ENCODE assay signal across 27 cellular contexts in the genomic region with DNA sequence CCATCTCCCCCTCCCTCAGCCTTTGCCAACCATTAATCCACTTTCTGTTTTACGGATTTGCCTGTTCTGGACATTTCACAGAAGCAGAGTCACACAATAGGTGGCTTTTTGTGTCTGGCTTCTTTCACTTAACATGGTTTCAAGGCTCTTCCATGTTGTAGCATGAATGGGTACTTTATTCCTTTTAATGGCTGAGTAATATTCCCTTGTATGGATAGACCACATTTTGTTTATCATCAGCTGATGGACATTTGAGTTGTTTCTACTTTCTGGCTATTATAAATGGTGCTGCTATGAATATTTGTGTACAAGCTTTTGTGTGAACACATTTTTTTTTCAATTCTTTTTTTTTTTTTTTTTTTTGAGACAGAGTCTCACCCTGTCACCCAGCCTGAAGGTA.
"Had no signal": no experiment of that assay in that cellular context is flagged by ENCODE, and none has a peak within 500 bp of the region (broad histone marks: within the 10 kb centered on the region; RNA-seq: fewer than 3 reads in every experiment).

No MANE protein-coding gene starts in this region.

- H3K4me3 ChIP-seq: stomach, suprapubic skin, testis, thoracic aorta, thyroid gland, tibial artery, tibial nerve, transverse colon, upper lobe of left lung, upper lobe of right lung, uterus, vagina had no signal

- H3K27me3 ChIP-seq: stomach, suprapubic skin, testis, thyroid gland, tibial artery, tibial nerve, transverse colon, upper lobe of left lung, upper lobe of right lung, uterus, vagina had no signal

- H3K27ac ChIP-seq: stomach, suprapubic skin, testis, thoracic aorta, thyroid gland, tibial artery, tibial nerve, upper lobe of left lung, upper lobe of right lung, uterus, vagina had no signal

- H3K9me3 ChIP-seq: stomach, suprapubic skin, testis, thoracic aorta, thyroid gland, tibial artery, tibial nerve, transverse colon, upper lobe of left lung, upper lobe of right lung, uterus, vagina had no signal

- H3K4me1 ChIP-seq: stomach, suprapubic skin, testis, thyroid gland, tibial artery, tibial nerve, transverse colon, upper lobe of right lung, uterus, vagina had no signal

- FAIRE-seq: urothelium cell line had no signal

- H3K36me3 ChIP-seq: uterus had no signal

- ATAC-seq: stimulated activated effector memory CD8-positive, alpha-beta T cell treated with anti-CD3 and anti-CD28 coated beads, Interleukin-12 subunit alpha, Interleukin-12 subunit beta, amount 100 ng/mL, for 72 hours; stimulated activated memory B cell treated with anti-CD40 and anti-IgM and Interleukin-4, amounts not matched to agents 10 μg/mL and 1 μg/mL and 100 μg/mL, for 72 hours; stimulated activated naive B cell treated with anti-CD40 and anti-IgM and Interleukin-4, amounts not matched to agents 10 μg/mL and 1 μg/mL and 100 μg/mL, for 72 hours; stimulated activated naive CD8-positive, alpha-beta T cell treated with anti-CD3 and anti-CD28 coated beads, Interleukin-15, amount 100 ng/mL, for 72 hours; stimulated activated naive CD8-positive, alpha-beta T cell treated with anti-CD3 and anti-CD28 coated beads, Interleukin-15, Interleukin-2, amounts not matched to agents 100 U/mL and 50 U/mL, for 24 hours had no signal

- DNase-seq: stimulated activated CD4-positive, alpha-beta T cell treated with anti-CD3 and anti-CD28 coated beads, Interleukin-2, amount 100 ng/mL, for 48 hours; stimulated activated CD4-positive, alpha-beta T cell treated with anti-CD3 and anti-CD28 coated beads, Interleukin-4, amount 100 ng/mL, for 1 hour; stimulated activated CD4-positive, alpha-beta T cell treated with anti-CD3 and anti-CD28 coated beads, Interleukin-4, amount 100 ng/mL, for 24 hours; stimulated activated CD4-positive, alpha-beta T cell treated with anti-CD3 and anti-CD28 coated beads, Interleukin-4, amount 100 ng/mL, for 4 hours; stimulated activated CD8-positive, alpha-beta memory T cell treated with anti-CD3 and anti-CD28 coated beads, Interleukin-4, amount 100 ng/mL, for 48 hours; stimulated activated naive B cell treated with anti-CD40 and anti-IgM and Interleukin-4, amounts not matched to agents 10 μg/mL and 1 μg/mL and 100 μg/mL, for 72 hours; stimulated activated naive CD4-positive, alpha-beta T cell; stimulated activated naive CD4-positive, alpha-beta T cell treated with Interleukin-2 at 50 U/mL for 16 hours; stimulated activated naive CD8-positive, alpha-beta T cell treated with anti-CD3 and anti-CD28 coated beads, Interleukin-15, amount 100 ng/mL, for 72 hours; stimulated activated naive CD8-positive, alpha-beta T cell treated with anti-CD3 and anti-CD28 coated beads, Interleukin-15, Interleukin-2, amounts not matched to agents 100 U/mL and 50 U/mL, for 24 hours; stomach; substantia nigra; testis; thyroid gland; tibial artery; transverse colon; trophoblast cell; upper lobe of left lung; upper lobe of right lung; uterus had no signal
